10 cellular contexts compared by ENCODE assay signal in the genomic region with DNA sequence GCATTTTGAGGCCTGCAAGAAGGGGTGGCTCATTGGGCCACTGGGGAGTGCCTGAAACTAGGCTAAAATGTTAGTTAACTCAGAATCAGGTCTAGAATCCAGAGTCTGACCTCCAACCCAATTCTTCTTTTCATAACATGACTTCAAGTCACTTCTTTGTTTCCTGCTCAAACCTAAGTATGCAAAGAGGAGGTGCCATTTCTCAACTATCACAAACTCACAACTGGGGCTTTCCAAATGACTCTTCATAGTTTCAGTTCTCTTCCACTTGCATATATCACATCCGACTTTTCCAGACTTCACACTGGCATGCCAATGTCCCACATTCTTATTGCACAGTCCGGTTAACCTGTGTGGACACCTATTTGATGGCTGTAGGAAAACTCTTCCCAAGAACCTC.
DNase-seq lines count a peak whose midpoint lies in the region; ATAC-seq and TF ChIP-seq lines count a peak whose summit lies in the region.
"Had no signal": no experiment of that assay in that cellular context is flagged by ENCODE, and none has a peak within 500 bp of the region (broad histone marks: within the 10 kb centered on the region; RNA-seq: fewer than 3 reads in every experiment).

No MANE protein-coding gene starts in this region.

- no peak overlapping the region for H3K27ac ChIP-seq in ascending aorta

- H3K9me3 ChIP-seq in ascending aorta: peaks cover 0 to 12% of the 10 kb centered on the region in 2 donors

- no peaks in the 10 kb centered on the region for H3K36me3 ChIP-seq in ascending aorta

- intact Hi-C loops in ascending aorta (cut with DNase I): no loop called here

- H3K4me3 ChIP-seq in GM12864 (ENCODE audit: low read depth, low read length): no peak overlapping the region
- H3K4me3 ChIP-seq in ascending aorta: no peak overlapping the region

- H3K4me1 ChIP-seq in ascending aorta: no peaks in the 10 kb centered on the region

- peak; percentile 78 for ATAC-seq in GM19328 (IDR thresholded peaks at IDR 0.05; ENCODE audit: unreplicated experiment)
- ATAC-seq in HG02840 (IDR thresholded peaks at IDR 0.05; ENCODE audit: low FRiP score, unreplicated experiment): peak; percentile 83
- ATAC-seq in HG03571 (IDR thresholded peaks at IDR 0.05; ENCODE audit: unreplicated experiment): peak; percentile 68

- TF ChIP-seq CTCF in GM12864 (IDR thresholded peaks at IDR 0.05; ENCODE audit: low read depth, low read length, missing control alignments) (no peak), ascending aorta (IDR thresholded peaks at IDR 0.05) (no peak)

- DNase-seq in GM12864 (ENCODE audit: low read depth) (peak; percentile 43), NCI-H82 (lab: John Stamatoyannopoulos, UW) (no peak), SKM-1 treated with dmso at 0.1 percent for 144 hours (lab: John Stamatoyannopoulos, UW; ENCODE audit: unreplicated experiment) (no peak), ascending aorta (ENCODE audit: low spot score in 2 of 2) (no peak)
- DNase-seq in stimulated activated CD4-positive, alpha-beta T cell treated with anti-CD3 and anti-CD28 coated beads, Interleukin-4, amount 100 ng/mL, for 4 hours: no peak
- DNase-seq: activated gamma-delta T cell, OCI-M1 had no signal

- no peaks in the 10 kb centered on the region for H3K27me3 ChIP-seq in ascending aorta
